Comparison of ENCODE assay signal across 1 cellular context in the genomic region with DNA sequence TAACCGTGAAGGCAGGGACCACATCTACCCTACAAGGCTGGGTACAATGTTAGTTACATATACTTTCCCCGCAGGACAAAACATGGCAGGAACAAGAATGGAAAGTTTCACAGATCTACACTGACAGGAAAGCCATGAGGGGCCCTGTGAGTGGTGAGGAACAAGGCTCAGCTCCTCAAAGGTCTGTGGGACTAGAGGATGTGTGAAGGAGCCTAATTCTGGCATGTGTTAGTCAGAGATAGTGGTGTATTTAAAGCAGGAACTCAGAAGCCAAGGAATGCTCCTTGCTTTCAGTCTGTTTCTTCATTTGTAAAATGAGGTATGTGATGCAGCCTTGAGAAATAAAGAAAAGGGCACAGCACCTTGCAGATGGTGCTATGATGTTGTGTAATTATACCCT.
TF ChIP-seq lines count a peak whose summit lies in the region.

No MANE protein-coding gene starts in this region.

TF ChIP-seq in WTC11, 78 proteins besides CTCF, POLR2A, EP300 and RAD21 (continued from another document):
- no peak for TF ChIP-seq SOX15 (CRISPR knock-in tag; IDR thresholded peaks at IDR 0.05)
- no peak for TF ChIP-seq ZNF396 (CRISPR knock-in tag; IDR thresholded peaks at IDR 0.05; ENCODE audit: borderline replicate concordance)
- TF ChIP-seq NFE2L1 (CRISPR knock-in tag; IDR thresholded peaks at IDR 0.05), result no peak
- TF ChIP-seq, protein P1, sequence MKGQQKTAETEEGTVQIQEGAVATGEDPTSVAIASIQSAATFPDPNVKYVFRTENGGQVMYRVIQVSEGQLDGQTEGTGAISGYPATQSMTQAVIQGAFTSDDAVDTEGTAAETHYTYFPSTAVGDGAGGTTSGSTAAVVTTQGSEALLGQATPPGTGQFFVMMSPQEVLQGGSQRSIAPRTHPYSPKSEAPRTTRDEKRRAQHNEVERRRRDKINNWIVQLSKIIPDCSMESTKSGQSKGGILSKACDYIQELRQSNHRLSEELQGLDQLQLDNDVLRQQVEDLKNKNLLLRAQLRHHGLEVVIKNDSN (CRISPR knock-in tag; IDR thresholded peaks at IDR 0.05), result no peak
- no peak for TF ChIP-seq MYBL2 (CRISPR knock-in tag; IDR thresholded peaks at IDR 0.05)
- TF ChIP-seq TP53 (CRISPR knock-in tag; IDR thresholded peaks at IDR 0.05), result no peak
- TF ChIP-seq PRRX2 (CRISPR knock-in tag; IDR thresholded peaks at IDR 0.05), result no peak
